ENCODE assay signal across 8 cellular contexts in genomic region chr7:100015232-100016208, GRCh38. TPM values are rescaled to one million over a fixed set of nuclear protein-coding genes. Genes with fewer than 3 reads are reported as not detected.
DNase-seq lines count a peak whose midpoint lies in the region; ATAC-seq, FAIRE-seq and TF ChIP-seq lines count a peak whose summit lies in the region.

ZKSCAN1 (plus strand) TSS chr7:100015596; CDS start chr7:100023507, 7,911 bp downstream.

- peak within 1 kb of the TSS; percentile 88 for H2AFZ ChIP-seq in OCI-LY3 (ENCODE audit: low read depth, low read length)

- H3K9me3 ChIP-seq in HUES64 (ENCODE audit: insufficient read depth, low read depth, low read length), result no peaks in the 10 kb centered on the region
- H3K9me3 ChIP-seq in OCI-LY3 (ENCODE audit: insufficient read depth, low read length), result no peaks in the 10 kb centered on the region

- H3K4me1 ChIP-seq in HUES64 (ENCODE audit: insufficient read depth, low read length) (peaks cover 10% of the 10 kb centered on the region; the same call in 1 of the 2 replicates), OCI-LY3 (ENCODE audit: low read length) (peaks cover 12% of the 10 kb centered on the region)

- no peak for FAIRE-seq in D721Med (lab: Jason Lieb, UNC)

- H3K27me3 ChIP-seq in HUES64 (ENCODE audit: insufficient read depth, low read length) (no peaks in the 10 kb centered on the region), OCI-LY3 (ENCODE audit: low read depth, low read length) (no peaks in the 10 kb centered on the region)

- H3K4me3 ChIP-seq in HUES64 (ENCODE audit: low read length) (peak within 1 kb of the TSS; percentile 94), OCI-LY3 (ENCODE audit: low read length) (peak within 1 kb of the TSS; percentile 79)

- WGBS in HUES64, result under 1% methylated on average over 65 of the region's 69 CpGs

- TF ChIP-seq CTCF in D721Med (IDR thresholded peaks at IDR 0.05; ENCODE audit: insufficient read depth, missing control alignments), result no peak
- TF ChIP-seq CTCF in OCI-LY3 (IDR thresholded peaks at IDR 0.05; ENCODE audit: low read depth, low read length), result no peak

- peak within 1 kb of the TSS; percentile 90 for H3K4me2 ChIP-seq in OCI-LY3 (ENCODE audit: low read length)

- DNase-seq in D721Med (ENCODE audit: insufficient read length, low spot score), result peak; percentile 92
- peak; percentile 79 for DNase-seq in activated T-cell treated with anti-CD3 and anti-CD28 coated beads for 1 hour (ENCODE audit: low read depth)
- peak; percentile 90 for DNase-seq in epidermal melanocyte (ENCODE audit: insufficient read length, low spot score)
- DNase-seq in middle frontal gyrus (ENCODE audit: extremely low spot score, low spot score), result peak; percentile 87
- peak; percentile 68 to 70 for DNase-seq in stimulated activated CD8-positive, alpha-beta memory T cell treated with anti-CD3 and anti-CD28 coated beads, Interleukin-2, amount 100 ng/mL, for 1 hour (ENCODE audit: low read depth in 2 of 2)

- 0 out of 2 replicates have a peak, but pooled peaks cover 7% of the 10 kb centered on the region for H4K20me1 ChIP-seq in OCI-LY3 (ENCODE audit: insufficient read depth, low read length)

- ATAC-seq in GM21447 (IDR thresholded peaks at IDR 0.05; ENCODE audit: unreplicated experiment), result peak; percentile 93

- H3K27ac ChIP-seq in HUES64 (ENCODE audit: low read depth, low read length) (peak within 1 kb of the TSS; percentile 75), OCI-LY3 (ENCODE audit: low read length) (no peak within 1 kb of the TSS)

- peaks cover 51% of the 10 kb centered on the region for H3K79me2 ChIP-seq in OCI-LY3 (ENCODE audit: low read length)

- H3K9ac ChIP-seq in HUES64 (ENCODE audit: low read depth, low read length) (peak within 1 kb of the TSS; percentile 95), OCI-LY3 (ENCODE audit: low read length) (peak within 1 kb of the TSS; percentile 79)

- H3K36me3 ChIP-seq in HUES64 (ENCODE audit: insufficient read depth, low read length) (peaks cover 8% of the 10 kb centered on the region; the same call in 1 of the 2 replicates), OCI-LY3 (replicated peaks; ENCODE audit: low read depth, low read length) (peaks cover 11% of the 10 kb centered on the region)

RNA-seq across cellular contexts. Expression of gene ZKSCAN1, which starts in this region (rescaled TPM):
- 10.4 TPM for polyA plus RNA-seq in HUES64 (2013, experiment 1 of 2)
- polyA plus RNA-seq in HUES64 (2013, experiment 2 of 2), result 15.3 TPM
